8 cellular contexts compared by ENCODE assay signal in genomic region chr12:110937104-110937641, GRCh38. TPM values are rescaled to one million over a fixed set of nuclear protein-coding genes. Genes with fewer than 3 reads are reported as not detected.
A peak's percentile ranks its signal among the peaks of the same experiment; 100 is the strongest.
DNase-seq lines count a peak whose midpoint lies in the region; ATAC-seq and TF ChIP-seq lines count a peak whose summit lies in the region.

No MANE protein-coding gene starts in this region.

- H3K9me3 Mint-ChIP-seq in Calu3 (ENCODE audit: low read depth, unreplicated experiment) = no peaks in the 10 kb centered on the region
- H3K9me3 Mint-ChIP-seq in activated naive CD8-positive, alpha-beta T cell treated with anti-CD3 and anti-CD28 coated beads, Interleukin-2, amount 10 ng/mL, durations not matched to agents 7 days and 5 days = no peaks in the 10 kb centered on the region

- BruUV-seq in Calu3 (replicated peaks; lab: Mats Ljungman, UMichigan) = no TSS peak

- TF ChIP-seq CTCF in Calu3 (IDR thresholded peaks at IDR 0.05; ENCODE audit: unreplicated experiment) = peak; percentile 96
- peak; percentile 96 for TF ChIP-seq CTCF in left ventricle myocardium inferior (IDR thresholded peaks at IDR 0.05; ENCODE audit: borderline replicate concordance)

- H3K4me3 Mint-ChIP-seq in Calu3 (ENCODE audit: low read depth, unreplicated experiment) = no peak overlapping the region
- no peak overlapping the region for H3K4me3 Mint-ChIP-seq in activated naive CD8-positive, alpha-beta T cell treated with anti-CD3 and anti-CD28 coated beads, Interleukin-2, amount 10 ng/mL, durations not matched to agents 7 days and 5 days

- H3K27ac ChIP-seq in left ventricle myocardium inferior (replicated peaks) = no peak overlapping the region

- H3K27ac Mint-ChIP-seq in Calu3 (ENCODE audit: unreplicated experiment) = no peak overlapping the region
- H3K27ac Mint-ChIP-seq in activated naive CD8-positive, alpha-beta T cell treated with anti-CD3 and anti-CD28 coated beads, Interleukin-2, amount 10 ng/mL, durations not matched to agents 7 days and 5 days = no peak overlapping the region

- peaks cover 10% of the 10 kb centered on the region for H3K4me1 Mint-ChIP-seq in Calu3 (ENCODE audit: low read depth, unreplicated experiment)
- H3K4me1 Mint-ChIP-seq in activated naive CD8-positive, alpha-beta T cell treated with anti-CD3 and anti-CD28 coated beads, Interleukin-2, amount 10 ng/mL, durations not matched to agents 7 days and 5 days = peaks cover 6% of the 10 kb centered on the region

- H3K36me3 Mint-ChIP-seq in Calu3 (ENCODE audit: insufficient read depth, unreplicated experiment) = no peaks in the 10 kb centered on the region
- no peaks in the 10 kb centered on the region for H3K36me3 Mint-ChIP-seq in activated naive CD8-positive, alpha-beta T cell treated with anti-CD3 and anti-CD28 coated beads, Interleukin-2, amount 10 ng/mL, durations not matched to agents 7 days and 5 days

- intact Hi-C loops in Calu3 (cut with micrococcal nuclease; ENCODE audit: unreplicated experiment) (loop anchor here (2.0 to 5.0 kb wide), 2 partner anchors 362 to 375 kb away; no protein-coding TSS in a partner anchor), left ventricle myocardium inferior (cut with micrococcal nuclease) (loop anchor here (10.0 kb wide), 1 partner anchor 378 kb away; no protein-coding TSS in a partner anchor), sciatic nerve (cut with DNase I) (no loop called here)

- H3K4me3 ChIP-seq in Jurkat, Clone E6-1 (ENCODE audit: low read length) = no peak overlapping the region
- peak overlapping the region; percentile 45 for H3K4me3 ChIP-seq in left ventricle myocardium inferior

- H3K36me3 ChIP-seq in left ventricle myocardium inferior = no peaks in the 10 kb centered on the region

- peaks cover 36% of the 10 kb centered on the region for H3K27me3 ChIP-seq in left ventricle myocardium inferior (ENCODE audit: low read depth)

- POLR2A ChIA-PET in activated naive CD8-positive, alpha-beta T cell treated with anti-CD3 and anti-CD28 coated beads, Interleukin-2, amount 10 ng/mL, durations not matched to agents 7 days and 5 days (lab: Charles Lee) = no interaction called here

- H3K9me3 ChIP-seq in left ventricle myocardium inferior (replicated peaks) = no peaks in the 10 kb centered on the region

- no peak for ATAC-seq in activated naive CD8-positive, alpha-beta T cell treated with anti-CD3 and anti-CD28 coated beads, Interleukin-2, amount 10 ng/mL, durations not matched to agents 7 days and 5 days (ENCODE audit: low read depth)
- ATAC-seq in sciatic nerve = peak; percentile 50
- ATAC-seq in GM18520 (IDR thresholded peaks at IDR 0.05; ENCODE audit: unreplicated experiment) = no peak
- ATAC-seq in HG03442 (IDR thresholded peaks at IDR 0.05; ENCODE audit: unreplicated experiment) = no peak

- H3K27me3 Mint-ChIP-seq in Calu3 (ENCODE audit: unreplicated experiment) = peaks cover 37% of the 10 kb centered on the region
- peaks cover 17% of the 10 kb centered on the region for H3K27me3 Mint-ChIP-seq in activated naive CD8-positive, alpha-beta T cell treated with anti-CD3 and anti-CD28 coated beads, Interleukin-2, amount 10 ng/mL, durations not matched to agents 7 days and 5 days

- H3K4me1 ChIP-seq in left ventricle myocardium inferior = peaks cover 26% of the 10 kb centered on the region

- CTCF ChIA-PET in Calu3 (lab: Charles Lee) = interaction anchor here (0.7 to 1.3 kb wide), 2 partner anchors 361 to 362 kb away, joined by 3 to 4 read pairs; no protein-coding TSS in a partner anchor

- DNase-seq in Calu3 (peak; percentile 67), SK-N-DZ (ENCODE audit: low spot score) (peak; percentile 60), left ventricle myocardium inferior (peak; percentile 46), sciatic nerve (ENCODE audit: low spot score) (peak; percentile 70)
- peak; percentile 19 for DNase-seq in Jurkat, Clone E6-1 (ENCODE audit: low read depth, low spot score)
- DNase-seq in activated naive CD8-positive, alpha-beta T cell treated with anti-CD3 and anti-CD28 coated beads, Interleukin-2, amount 10 ng/mL, durations not matched to agents 7 days and 5 days = peak; percentile 71

RNA-seq across cellular contexts. Expression of gene MYL2, which starts 16.8 kb away (rescaled TPM):
- total RNA-seq in Calu3 (2022) = not detected in 2 replicates
- not detected for polyA plus RNA-seq in Jurkat, Clone E6-1 (2012; ENCODE audit: insufficient read depth, insufficient read length)
- not detected in 2 replicates for polyA plus RNA-seq in SK-N-DZ (2014; cell fraction: cytosol; rRNA removed)
- not detected in 2 replicates for polyA plus RNA-seq in SK-N-DZ (2014; cell fraction: nucleus; rRNA removed)
- not detected for total RNA-seq in activated naive CD8-positive, alpha-beta T cell treated with anti-CD3 and anti-CD28 coated beads, Interleukin-2, amount 10 ng/mL, durations not matched to agents 7 days and 5 days
- 33,375 TPM for total RNA-seq in left ventricle myocardium inferior
- not detected for total RNA-seq in sciatic nerve

Comparison
In these comparisons a context has a peak if more than half of its experiments do, and no peak if none do; other contexts are left out.
1. DNase-seq: peak in every context shown above with its lines; median percentile 71 in activated naive CD8-positive, alpha-beta T cell treated with anti-CD3 and anti-CD28 coated beads, Interleukin-2, amount 10 ng/mL, durations not matched to agents 7 days and 5 days; 70 in sciatic nerve; 67 in Calu3; 60 in SK-N-DZ; 46 in left ventricle myocardium inferior; 19 in Jurkat, Clone E6-1.
2. RNA of gene MYL2, which starts 16.8 kb away (total RNA-seq): 33,375 TPM in left ventricle myocardium inferior (single experiment); not detected in Calu3, not detected in activated naive CD8-positive, alpha-beta T cell treated with anti-CD3 and anti-CD28 coated beads, Interleukin-2, amount 10 ng/mL, durations not matched to agents 7 days and 5 days and not detected in sciatic nerve (single experiment); every median in the first group is over 1,000 times any median in the second.